Comparison of ENCODE assay signal across 24 cellular contexts in the genomic region with DNA sequence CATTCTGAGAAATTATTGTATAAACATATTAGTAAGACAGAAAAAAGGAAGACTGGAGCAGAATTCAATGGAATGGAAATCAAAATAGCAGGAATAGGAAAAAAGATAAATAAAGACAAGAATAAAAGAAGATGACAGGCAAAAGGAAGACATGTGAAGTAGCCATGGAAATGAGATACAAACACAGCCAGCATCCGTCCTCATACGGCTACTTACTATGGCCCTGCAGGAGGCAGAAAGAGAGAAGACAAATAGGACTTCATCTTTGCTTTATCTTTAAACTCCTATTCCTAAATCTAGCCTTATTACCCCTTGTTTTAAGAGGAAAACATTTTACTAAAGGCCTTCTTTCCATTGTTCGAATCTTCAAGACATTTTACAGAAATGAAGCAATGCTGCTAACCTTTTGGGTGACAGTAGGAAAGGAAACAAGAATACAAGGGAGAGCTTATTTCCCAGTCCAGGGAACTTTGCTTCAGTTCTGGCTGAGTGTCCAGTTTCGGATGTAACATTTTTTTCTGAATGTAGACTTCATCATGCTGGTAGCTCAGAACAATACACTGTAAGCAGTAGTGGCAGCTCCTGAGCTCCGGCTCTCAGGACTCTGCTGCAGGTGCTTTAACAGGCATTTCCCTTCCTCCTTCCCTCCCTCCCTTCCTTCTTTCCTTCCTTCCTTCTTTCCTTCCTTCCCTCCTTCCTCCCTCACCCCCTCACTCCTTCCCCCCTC.
"Had no signal": no experiment of that assay in that cellular context is flagged by ENCODE, and none has a peak within 500 bp of the region (broad histone marks: within the 10 kb centered on the region; RNA-seq: fewer than 3 reads in every experiment).

No MANE protein-coding gene starts in this region.

- H3K4me1 Mint-ChIP-seq: activated naive CD8-positive, alpha-beta T cell treated with anti-CD3 and anti-CD28 coated beads, Interleukin-2, amount 10 ng/mL, durations not matched to agents 7 days and 5 days; stimulated activated naive B cell treated with anti-CD40 and anti-IgM and Interleukin-4, amounts not matched to agents 10 μg/mL and 1 μg/mL and 100 μg/mL, for 72 hours had no signal

- H3K27me3 Mint-ChIP-seq: activated CD4-positive, alpha-beta memory T cell treated with anti-CD3 and anti-CD28 coated beads for 36 hours; activated naive CD8-positive, alpha-beta T cell treated with anti-CD3 and anti-CD28 coated beads, Interleukin-2, amount 10 ng/mL, durations not matched to agents 7 days and 5 days; naive B cell; stimulated activated naive B cell treated with anti-CD40 and anti-IgM and Interleukin-4, amounts not matched to agents 10 μg/mL and 1 μg/mL and 100 μg/mL, for 72 hours; T-helper 17 cell had no signal

- H3K27me3 ChIP-seq: foreskin keratinocyte, testis, uterus had no signal

- H3K4me3 ChIP-seq: coronary artery, mucosa of descending colon, testis, uterus had no signal

- H3K4me1 ChIP-seq: foreskin keratinocyte, testis, uterus had no signal

- H3K36me3 ChIP-seq: uterus had no signal

- DNase-seq: activated CD4-positive, alpha-beta memory T cell treated with anti-CD3 and anti-CD28 coated beads for 36 hours; activated CD4-positive, alpha-beta T cell treated with anti-CD3 and anti-CD28 coated beads for 4 hours; activated CD4-positive, CD25-positive, alpha-beta regulatory T cell; activated effector memory CD4-positive, alpha-beta T cell treated with Interleukin-2 at 50 U/mL for 16 hours; activated naive CD4-positive, alpha-beta T cell treated with anti-CD3 and anti-CD28 coated beads for 36 hours; activated naive CD8-positive, alpha-beta T cell treated with anti-CD3 and anti-CD28 coated beads, Interleukin-2, amount 10 ng/mL, durations not matched to agents 7 days and 5 days; activated T-cell treated with anti-CD3 and anti-CD28 coated beads, Interleukin-2, amount 50 U/mL, for 72 hours; amniotic stem cell; cerebellar nuclear complex; effector CD4-positive, alpha-beta T cell; erythroblast; foreskin keratinocyte; hippocampal formation; mesendoderm; mucosa of descending colon; naive B cell; occipital lobe; stimulated activated CD4-positive, alpha-beta T cell treated with anti-CD3 and anti-CD28 coated beads, Interleukin-2, amount 100 ng/mL, for 48 hours; stimulated activated CD8-positive, alpha-beta memory T cell treated with anti-CD3 and anti-CD28 coated beads, Interleukin-4, amount 100 ng/mL, for 48 hours; stimulated activated naive B cell treated with anti-CD40 and anti-IgM and Interleukin-4, amounts not matched to agents 10 μg/mL and 1 μg/mL and 100 μg/mL, for 72 hours; T-helper 17 cell; testis; uterus had no signal

- ATAC-seq: activated T-cell treated with anti-CD3 and anti-CD28 coated beads, Interleukin-2, amount 50 U/mL, for 72 hours; foreskin keratinocyte; mucosa of descending colon; stimulated activated naive B cell treated with anti-CD40 and anti-IgM and Interleukin-4, amounts not matched to agents 10 μg/mL and 1 μg/mL and 100 μg/mL, for 72 hours; T-helper 17 cell had no signal

- H3K9me3 Mint-ChIP-seq: activated CD4-positive, alpha-beta memory T cell treated with anti-CD3 and anti-CD28 coated beads for 36 hours; activated naive CD4-positive, alpha-beta T cell treated with anti-CD3 and anti-CD28 coated beads for 36 hours had no signal

- H3K9me3 ChIP-seq: mucosa of descending colon, testis, uterus had no signal

- H3K27ac ChIP-seq: coronary artery, foreskin keratinocyte, testis, uterus had no signal

- H3K4me3 Mint-ChIP-seq: activated CD4-positive, alpha-beta memory T cell treated with anti-CD3 and anti-CD28 coated beads for 36 hours; activated naive CD4-positive, alpha-beta T cell treated with anti-CD3 and anti-CD28 coated beads for 36 hours; activated naive CD8-positive, alpha-beta T cell treated with anti-CD3 and anti-CD28 coated beads, Interleukin-2, amount 10 ng/mL, durations not matched to agents 7 days and 5 days; activated T-cell treated with anti-CD3 and anti-CD28 coated beads, Interleukin-2, amount 50 U/mL, for 72 hours; naive B cell; stimulated activated naive B cell treated with anti-CD40 and anti-IgM and Interleukin-4, amounts not matched to agents 10 μg/mL and 1 μg/mL and 100 μg/mL, for 72 hours; T-helper 17 cell had no signal

- H3K36me3 Mint-ChIP-seq: activated CD4-positive, alpha-beta memory T cell treated with anti-CD3 and anti-CD28 coated beads for 36 hours; activated naive CD8-positive, alpha-beta T cell treated with anti-CD3 and anti-CD28 coated beads, Interleukin-2, amount 10 ng/mL, durations not matched to agents 7 days and 5 days had no signal
